ENCODE assay signal across 8 cellular contexts in the genomic region with DNA sequence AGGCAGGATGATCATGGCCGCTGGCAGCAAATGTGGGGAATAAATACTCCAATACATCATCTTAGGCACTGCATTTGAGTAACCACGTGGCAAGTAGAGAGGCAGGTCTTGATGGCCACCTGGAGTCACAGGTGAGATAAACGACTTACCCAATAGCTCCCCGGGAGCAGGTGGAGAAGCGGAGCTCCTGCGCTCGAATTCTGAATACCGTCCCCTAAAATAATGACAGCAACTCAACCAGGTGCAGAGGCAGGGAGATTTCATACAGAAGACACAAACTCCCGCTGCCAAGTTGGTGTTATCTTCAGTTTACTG. TPM values are rescaled to one million over a fixed set of nuclear protein-coding genes. Genes with fewer than 3 reads are reported as not detected.
DNase-seq lines count a peak whose midpoint lies in the region; ATAC-seq, FAIRE-seq and TF ChIP-seq lines count a peak whose summit lies in the region.

No MANE protein-coding gene starts in this region.

- TF ChIP-seq CTCF in fibroblast of villous mesenchyme (IDR thresholded peaks at IDR 0.05; ENCODE audit: insufficient read depth, low read depth, low read length) = no peak

- H3K9me3 ChIP-seq in small intestine (ENCODE audit: control insufficient read depth, low read depth) = no peaks in the 10 kb centered on the region

- intact Hi-C loops in activated CD4-positive, alpha-beta T cell treated with anti-CD3 and anti-CD28 coated beads for 36 hours (cut with DNase I, micrococcal nuclease) = loop anchor here (2.0 to 5.0 kb wide), 8 partner anchors 51 to 1716 kb away; partner anchors contain the start of genes MED19 (in 2 of the 2), TMX2 (in 2 of the 2), FAM111A (in 1 of the 2) and LPXN (in 1 of the 2)

- H3K27me3 Mint-ChIP-seq in activated CD4-positive, alpha-beta T cell treated with anti-CD3 and anti-CD28 coated beads for 36 hours = no peaks in the 10 kb centered on the region
- H3K27me3 Mint-ChIP-seq in activated CD4-positive, alpha-beta T cell treated with anti-CD3 and anti-CD28 coated beads, Interleukin-2, amount 10 ng/mL, durations not matched to agents 7 days and 5 days = peaks cover 10% of the 10 kb centered on the region

- peak overlapping the region; percentile 53 for H3K4me3 ChIP-seq in fibroblast of villous mesenchyme (ENCODE audit: low read depth, low read length)
- peak overlapping the region in 1 of 2 donors; percentile 48 for H3K4me3 ChIP-seq in small intestine (ENCODE audit: low read depth in 1 of 2, low read length in 2 of 2)

- H3K36me3 ChIP-seq in small intestine (ENCODE audit: control insufficient read depth in 2 of 2, insufficient read depth in 2 of 2, low read length in 2 of 2) = no peaks in the 10 kb centered on the region

- H3K27ac Mint-ChIP-seq in activated CD4-positive, alpha-beta T cell treated with anti-CD3 and anti-CD28 coated beads for 36 hours = peak overlapping the region; percentile 95
- H3K27ac Mint-ChIP-seq in activated CD4-positive, alpha-beta T cell treated with anti-CD3 and anti-CD28 coated beads, Interleukin-2, amount 10 ng/mL, durations not matched to agents 7 days and 5 days = peak overlapping the region; percentile 94

- H3K27ac ChIP-seq in small intestine (ENCODE audit: low read depth in 1 of 2, low read length in 1 of 2) = peak overlapping the region; percentile 12 to 88

- H3K9me3 Mint-ChIP-seq in activated CD4-positive, alpha-beta T cell treated with anti-CD3 and anti-CD28 coated beads for 36 hours (ENCODE audit: low read depth) = no peaks in the 10 kb centered on the region
- no peaks in the 10 kb centered on the region for H3K9me3 Mint-ChIP-seq in activated CD4-positive, alpha-beta T cell treated with anti-CD3 and anti-CD28 coated beads, Interleukin-2, amount 10 ng/mL, durations not matched to agents 7 days and 5 days

- CTCF ChIA-PET in activated CD4-positive, alpha-beta T cell treated with anti-CD3 and anti-CD28 coated beads for 36 hours (lab: Charles Lee) = interaction anchor here (0.7 to 2.8 kb wide), 6 partner anchors 15 to 280 kb away, joined by 3 to 21 read pairs (median 3); partner anchors contain the start of gene RTN4RL2
- CTCF ChIA-PET in activated CD4-positive, alpha-beta T cell treated with anti-CD3 and anti-CD28 coated beads, Interleukin-2, amount 10 ng/mL, durations not matched to agents 7 days and 5 days (lab: Charles Lee) = interaction anchor here (0.6 to 3.0 kb wide), 3 partner anchors 9 to 33 kb away, joined by 4 to 13 read pairs (median 7); partner anchors contain the start of gene RTN4RL2

- no peak for ATAC-seq in activated CD4-positive, alpha-beta T cell treated with anti-CD3 and anti-CD28 coated beads for 36 hours
- ATAC-seq in GM21526 (IDR thresholded peaks at IDR 0.05; ENCODE audit: low FRiP score, unreplicated experiment) = no peak

- no peak for FAIRE-seq in small intestine (lab: Jason Lieb, UNC)

- 7 to 24% (median 10%) methylated on average over 9 of the region's 9 CpGs for WGBS in small intestine, 3 donors

- no peaks in the 10 kb centered on the region for H3K27me3 ChIP-seq in small intestine (ENCODE audit: control insufficient read depth in 2 of 2, insufficient read depth in 2 of 2, low read length in 2 of 2)

- H3K4me3 Mint-ChIP-seq in activated CD4-positive, alpha-beta T cell treated with anti-CD3 and anti-CD28 coated beads for 36 hours = peak overlapping the region; percentile 98
- peak overlapping the region; percentile 83 for H3K4me3 Mint-ChIP-seq in activated CD4-positive, alpha-beta T cell treated with anti-CD3 and anti-CD28 coated beads, Interleukin-2, amount 10 ng/mL, durations not matched to agents 7 days and 5 days

- H3K36me3 Mint-ChIP-seq in activated CD4-positive, alpha-beta T cell treated with anti-CD3 and anti-CD28 coated beads for 36 hours (ENCODE audit: low read depth) = peaks cover 53% of the 10 kb centered on the region
- H3K36me3 Mint-ChIP-seq in activated CD4-positive, alpha-beta T cell treated with anti-CD3 and anti-CD28 coated beads, Interleukin-2, amount 10 ng/mL, durations not matched to agents 7 days and 5 days (ENCODE audit: low read depth) = peaks cover 38% of the 10 kb centered on the region

- peaks cover 0 to 9% of the 10 kb centered on the region in 2 donors for H3K4me1 ChIP-seq in small intestine (ENCODE audit: control insufficient read depth in 2 of 2, insufficient read depth in 1 of 2, low read depth in 1 of 2, low read length in 1 of 2)

- POLR2A ChIA-PET in activated CD4-positive, alpha-beta T cell treated with anti-CD3 and anti-CD28 coated beads for 36 hours (lab: Charles Lee) = interaction anchor here (0.6 kb wide), 1 partner anchor 254 kb away, joined by 3 read pairs; no protein-coding TSS in a partner anchor
- POLR2A ChIA-PET in activated CD4-positive, alpha-beta T cell treated with anti-CD3 and anti-CD28 coated beads, Interleukin-2, amount 10 ng/mL, durations not matched to agents 7 days and 5 days (lab: Charles Lee) = no interaction called here

- H3K4me1 Mint-ChIP-seq in activated CD4-positive, alpha-beta T cell treated with anti-CD3 and anti-CD28 coated beads for 36 hours = peaks cover 40% of the 10 kb centered on the region
- peaks cover 58% of the 10 kb centered on the region for H3K4me1 Mint-ChIP-seq in activated CD4-positive, alpha-beta T cell treated with anti-CD3 and anti-CD28 coated beads, Interleukin-2, amount 10 ng/mL, durations not matched to agents 7 days and 5 days

- peak; percentile 43 for DNase-seq in activated CD4-positive, alpha-beta T cell treated with anti-CD3 and anti-CD28 coated beads for 36 hours
- DNase-seq in activated CD4-positive, alpha-beta T cell treated with anti-CD3 and anti-CD28 coated beads, Interleukin-2, amount 50 U/mL, for 1 hour = no peak
- no peak for DNase-seq in activated CD4-positive, alpha-beta T cell treated with anti-CD3 and anti-CD28 coated beads, Interleukin-2, amount 10 ng/mL, durations not matched to agents 7 days and 5 days
- DNase-seq in fibroblast of villous mesenchyme (ENCODE audit: low read depth) (no peak), small intestine (no peak), germinal center (ENCODE audit: low spot score) (no peak), SHP77 treated with DMSO at 0.1 percent for 48 hours (lab: John Stamatoyannopoulos, UW) (no peak)

RNA-seq across cellular contexts. Expression of gene SLC43A3, which starts 0.5 kb away (rescaled TPM):
- total RNA-seq in activated CD4-positive, alpha-beta T cell treated with anti-CD3 and anti-CD28 coated beads for 36 hours = 100 to 1,000 TPM; 268 to 333 TPM
- total RNA-seq in activated CD4-positive, alpha-beta T cell treated with anti-CD3 and anti-CD28 coated beads, Interleukin-2, amount 10 ng/mL, durations not matched to agents 7 days and 5 days = 100 to 1,000 TPM in 1 of 2 experiments, 10 to 100 TPM in 1; 98.2 to 104 TPM
- total RNA-seq in fibroblast of villous mesenchyme = 16.4 and 26.3 TPM in 2 replicates
- 10 to 100 TPM in 1 of 3 donors, 1 to 10 TPM in 2; 2.4 to 13.8 (median 4.9) TPM for polyA plus RNA-seq in small intestine

RNA-seq across cellular contexts. Expression of gene RTN4RL2, which starts 33.9 kb away (rescaled TPM):
- total RNA-seq in activated CD4-positive, alpha-beta T cell treated with anti-CD3 and anti-CD28 coated beads for 36 hours = under 1 TPM; 0.33 to 0.39 TPM
- total RNA-seq in activated CD4-positive, alpha-beta T cell treated with anti-CD3 and anti-CD28 coated beads, Interleukin-2, amount 10 ng/mL, durations not matched to agents 7 days and 5 days = under 1 TPM in 1 of 2 experiments, not detected in 1; 0.35 TPM
- not detected in 2 replicates for total RNA-seq in fibroblast of villous mesenchyme
- polyA plus RNA-seq in small intestine = under 1 TPM in 1 of 3 donors, not detected in 2; 0.70 TPM

RNA-seq across cellular contexts. Expression of gene PRG2, which starts 35.9 kb away (rescaled TPM):
- 1 to 10 TPM in 1 of 2 experiments, under 1 TPM in 1; 0.98 to 1.6 TPM for total RNA-seq in activated CD4-positive, alpha-beta T cell treated with anti-CD3 and anti-CD28 coated beads for 36 hours
- total RNA-seq in activated CD4-positive, alpha-beta T cell treated with anti-CD3 and anti-CD28 coated beads, Interleukin-2, amount 10 ng/mL, durations not matched to agents 7 days and 5 days = under 1 TPM; 0.17 to 0.40 TPM
- not detected in 2 replicates for total RNA-seq in fibroblast of villous mesenchyme
- under 1 TPM in 1 of 3 donors, not detected in 2; 0.15 TPM for polyA plus RNA-seq in small intestine

RNA-seq across cellular contexts. Expression of gene PRG3, which starts 45.4 kb away (rescaled TPM):
- total RNA-seq in activated CD4-positive, alpha-beta T cell treated with anti-CD3 and anti-CD28 coated beads for 36 hours = not detected
- total RNA-seq in activated CD4-positive, alpha-beta T cell treated with anti-CD3 and anti-CD28 coated beads, Interleukin-2, amount 10 ng/mL, durations not matched to agents 7 days and 5 days = not detected
- total RNA-seq in fibroblast of villous mesenchyme = not detected in 2 replicates
- not detected for polyA plus RNA-seq in small intestine
